ENCODE assay signal across 2 cellular contexts in genomic region chr2:10433264-10433947, GRCh38.
TF ChIP-seq lines count a peak whose summit lies in the region.

No MANE protein-coding gene starts in this region.

TF ChIP-seq in IMR-90, 13 proteins besides CTCF, POLR2A, EP300 and RAD21:
- TF ChIP-seq MAZ (IDR thresholded peaks at IDR 0.05; ENCODE audit: borderline replicate concordance, low read depth, low read length) (no peak), RFX5 (IDR thresholded peaks at IDR 0.05; ENCODE audit: low read depth, low read length) (no peak), MXI1 (IDR thresholded peaks at IDR 0.05; ENCODE audit: borderline replicate concordance, low read depth, low read length) (no peak), NFE2L2 (IDR thresholded peaks at IDR 0.05; ENCODE audit: low read depth, low read length) (no peak), FOS (IDR thresholded peaks at IDR 0.05; ENCODE audit: low read depth, low read length) (no peak), MAFK (IDR thresholded peaks at IDR 0.05; ENCODE audit: low read depth, low read length) (no peak), CEBPB (IDR thresholded peaks at IDR 0.05; ENCODE audit: low read depth, low read length) (no peak), RCOR1 (IDR thresholded peaks at IDR 0.05; ENCODE audit: insufficient replicate concordance, low read length) (no peak), USF2 (IDR thresholded peaks at IDR 0.05; ENCODE audit: low read depth, low read length) (no peak), SMC3 (IDR thresholded peaks at IDR 0.05; ENCODE audit: low read depth, low read length) (no peak), ELK1 (IDR thresholded peaks at IDR 0.05; ENCODE audit: borderline replicate concordance, low read depth, low read length) (no peak), CHD1 (IDR thresholded peaks at IDR 0.05; ENCODE audit: low read depth, low read length) (no peak), BHLHE40 (IDR thresholded peaks at IDR 0.05; ENCODE audit: low read depth, low read length) (no peak)
TF ChIP-seq in IMR-90: peak in this region for 0.

TF ChIP-seq in H1, 55 proteins besides CTCF, POLR2A, EP300 and RAD21:
- no peak for TF ChIP-seq RNF2 (IDR thresholded peaks at IDR 0.05; ENCODE audit: borderline replicate concordance, low read depth, low read length, missing control alignments, poor library complexity, severe bottlenecking)
